In genomic region chr14:89544636-89545301, GRCh38 we compare ENCODE assay signal across 21 cellular contexts.
A peak's percentile ranks its signal among the peaks of the same experiment; 100 is the strongest.
DNase-seq lines count a peak whose midpoint lies in the region; ATAC-seq and TF ChIP-seq lines count a peak whose summit lies in the region.
"Had no signal": no experiment of that assay in that cellular context is flagged by ENCODE, and none has a peak within 500 bp of the region (broad histone marks: within the 10 kb centered on the region; RNA-seq: fewer than 3 reads in every experiment).

No MANE protein-coding gene starts in this region.

- H3K9me3 ChIP-seq in RWPE2 (ENCODE audit: severe bottlenecking): no peaks in the 10 kb centered on the region
- H3K9me3 ChIP-seq in thyroid gland: no peaks in the 10 kb centered on the region
- H3K9me3 ChIP-seq: mucosa of descending colon, right atrium auricular region had no signal

- peak; percentile 49 for ATAC-seq in activated CD4-positive, alpha-beta T cell treated with anti-CD3 and anti-CD28 coated beads for 36 hours
- ATAC-seq in RWPE2 (ENCODE audit: low read depth) (peak; percentile 97), foreskin keratinocyte (peak; percentile 94)
- ATAC-seq in activated CD8-positive, alpha-beta T cell treated with anti-CD3 and anti-CD28 coated beads, Interleukin-2, amount 10 ng/mL, durations not matched to agents 7 days and 5 days: no peak
- ATAC-seq: effector memory CD8-positive, alpha-beta T cell; left colon; mucosa of descending colon; stimulated activated naive B cell treated with anti-CD40 and anti-IgM and Interleukin-4, amounts not matched to agents 10 μg/mL and 1 μg/mL and 100 μg/mL, for 72 hours had no signal

- no peak for TF ChIP-seq POLR2A in thyroid gland (IDR thresholded peaks at IDR 0.05)

- H3K4me3 ChIP-seq in RWPE2 (ENCODE audit: severe bottlenecking) (no peak overlapping the region), thyroid gland (replicated peaks in 1 of 3) (no peak overlapping the region)
- H3K4me3 ChIP-seq: mucosa of descending colon, right atrium auricular region had no signal

- H3K27me3 Mint-ChIP-seq in activated CD4-positive, alpha-beta T cell treated with anti-CD3 and anti-CD28 coated beads for 36 hours: no peaks in the 10 kb centered on the region
- H3K27me3 Mint-ChIP-seq in nephron progenitor cell (ENCODE audit: low read depth, poor library complexity): peaks cover 3% of the 10 kb centered on the region
- H3K27me3 Mint-ChIP-seq in activated CD8-positive, alpha-beta T cell treated with anti-CD3 and anti-CD28 coated beads, Interleukin-2, amount 10 ng/mL, durations not matched to agents 7 days and 5 days (ENCODE audit: low read depth): no peaks in the 10 kb centered on the region
- H3K27me3 Mint-ChIP-seq: effector memory CD8-positive, alpha-beta T cell; stimulated activated naive B cell treated with anti-CD40 and anti-IgM and Interleukin-4, amounts not matched to agents 10 μg/mL and 1 μg/mL and 100 μg/mL, for 72 hours had no signal

- peaks cover 8% of the 10 kb centered on the region for H3K36me3 Mint-ChIP-seq in activated CD4-positive, alpha-beta T cell treated with anti-CD3 and anti-CD28 coated beads for 36 hours (ENCODE audit: low read depth)
- no peaks in the 10 kb centered on the region for H3K36me3 Mint-ChIP-seq in nephron progenitor cell (ENCODE audit: low read depth)
- peaks cover 12% of the 10 kb centered on the region for H3K36me3 Mint-ChIP-seq in activated CD8-positive, alpha-beta T cell treated with anti-CD3 and anti-CD28 coated beads, Interleukin-2, amount 10 ng/mL, durations not matched to agents 7 days and 5 days (ENCODE audit: low read depth)

- H3K27ac Mint-ChIP-seq in activated CD4-positive, alpha-beta T cell treated with anti-CD3 and anti-CD28 coated beads for 36 hours: no peak overlapping the region
- H3K27ac Mint-ChIP-seq in nephron progenitor cell: peak overlapping the region; percentile 19
- H3K27ac Mint-ChIP-seq in activated CD8-positive, alpha-beta T cell treated with anti-CD3 and anti-CD28 coated beads, Interleukin-2, amount 10 ng/mL, durations not matched to agents 7 days and 5 days: no peak overlapping the region
- H3K27ac Mint-ChIP-seq: stimulated activated naive B cell treated with anti-CD40 and anti-IgM and Interleukin-4, amounts not matched to agents 10 μg/mL and 1 μg/mL and 100 μg/mL, for 72 hours had no signal

- H3K4me1 ChIP-seq in RWPE2 (ENCODE audit: insufficient read depth, poor library complexity, severe bottlenecking) (peaks cover 21% of the 10 kb centered on the region), foreskin keratinocyte (peaks cover 5% of the 10 kb centered on the region), thyroid gland (no peaks in the 10 kb centered on the region)

- H3K27me3 ChIP-seq in RWPE2 (ENCODE audit: insufficient read depth, poor library complexity, severe bottlenecking): no peaks in the 10 kb centered on the region
- H3K27me3 ChIP-seq in foreskin keratinocyte: no peaks in the 10 kb centered on the region
- no peaks in the 10 kb centered on the region for H3K27me3 ChIP-seq in thyroid gland
- H3K27me3 ChIP-seq: right atrium auricular region had no signal

- 95 to 96% methylated on average over 6 of the region's 6 CpGs for WGBS in thyroid gland, 2 donors

- no peaks in the 10 kb centered on the region for H3K36me3 ChIP-seq in RWPE2 (ENCODE audit: low read depth)
- no peaks in the 10 kb centered on the region for H3K36me3 ChIP-seq in thyroid gland
- H3K36me3 ChIP-seq: right atrium auricular region had no signal

- peaks cover 2% of the 10 kb centered on the region for H3K9me3 Mint-ChIP-seq in activated CD4-positive, alpha-beta T cell treated with anti-CD3 and anti-CD28 coated beads for 36 hours (ENCODE audit: low read depth)
- no peaks in the 10 kb centered on the region for H3K9me3 Mint-ChIP-seq in nephron progenitor cell
- H3K9me3 Mint-ChIP-seq in activated CD8-positive, alpha-beta T cell treated with anti-CD3 and anti-CD28 coated beads, Interleukin-2, amount 10 ng/mL, durations not matched to agents 7 days and 5 days (ENCODE audit: insufficient read depth): no peaks in the 10 kb centered on the region
- H3K9me3 Mint-ChIP-seq: CD14-positive monocyte; effector memory CD8-positive, alpha-beta T cell; stimulated activated naive B cell treated with anti-CD40 and anti-IgM and Interleukin-4, amounts not matched to agents 10 μg/mL and 1 μg/mL and 100 μg/mL, for 72 hours had no signal

- POLR2A ChIA-PET in activated CD4-positive, alpha-beta T cell treated with anti-CD3 and anti-CD28 coated beads for 36 hours (lab: Charles Lee): interaction anchor here (0.6 kb wide), 1 partner anchor 71 kb away, joined by 3 read pairs; no protein-coding TSS in a partner anchor
- POLR2A ChIA-PET in activated CD8-positive, alpha-beta T cell treated with anti-CD3 and anti-CD28 coated beads, Interleukin-2, amount 10 ng/mL, durations not matched to agents 7 days and 5 days (lab: Charles Lee): no interaction called here

- H3K4me1 Mint-ChIP-seq in activated CD4-positive, alpha-beta T cell treated with anti-CD3 and anti-CD28 coated beads for 36 hours: peaks cover 47% of the 10 kb centered on the region
- peaks cover 17% of the 10 kb centered on the region for H3K4me1 Mint-ChIP-seq in nephron progenitor cell
- peaks cover 22% of the 10 kb centered on the region for H3K4me1 Mint-ChIP-seq in activated CD8-positive, alpha-beta T cell treated with anti-CD3 and anti-CD28 coated beads, Interleukin-2, amount 10 ng/mL, durations not matched to agents 7 days and 5 days (ENCODE audit: low read depth)

- intact Hi-C loops in activated CD4-positive, alpha-beta T cell treated with anti-CD3 and anti-CD28 coated beads for 36 hours (cut with DNase I, micrococcal nuclease): no loop called here
- intact Hi-C loops in thyroid gland (cut with DNase I): no loop called here

- H3K27ac ChIP-seq in RWPE2 (ENCODE audit: poor library complexity, severe bottlenecking) (peak overlapping the region; percentile 1), foreskin keratinocyte (no peak overlapping the region), thyroid gland (no peak overlapping the region)
- H3K27ac ChIP-seq: right atrium auricular region had no signal

- H3K4me3 Mint-ChIP-seq in activated CD4-positive, alpha-beta T cell treated with anti-CD3 and anti-CD28 coated beads for 36 hours: no peak overlapping the region
- H3K4me3 Mint-ChIP-seq in nephron progenitor cell: no peak overlapping the region
- no peak overlapping the region for H3K4me3 Mint-ChIP-seq in activated CD8-positive, alpha-beta T cell treated with anti-CD3 and anti-CD28 coated beads, Interleukin-2, amount 10 ng/mL, durations not matched to agents 7 days and 5 days
- H3K4me3 Mint-ChIP-seq: CD14-positive monocyte; effector memory CD8-positive, alpha-beta T cell; stimulated activated naive B cell treated with anti-CD40 and anti-IgM and Interleukin-4, amounts not matched to agents 10 μg/mL and 1 μg/mL and 100 μg/mL, for 72 hours had no signal

- no peak for DNase-seq in activated CD4-positive, alpha-beta T cell treated with anti-CD3 and anti-CD28 coated beads for 36 hours
- DNase-seq in activated CD4-positive, alpha-beta T cell treated with anti-CD3 and anti-CD28 coated beads, Interleukin-2, amount 50 U/mL, for 48 hours: no peak
- DNase-seq in RWPE2 (ENCODE audit: low spot score) (no peak), foreskin keratinocyte (peak; percentile 56 to 72), nephron progenitor cell (no peak), GM10266 (ENCODE audit: extremely low spot score) (no peak), thyroid gland (no peak)
- no peak for DNase-seq in activated CD8-positive, alpha-beta T cell treated with anti-CD3 and anti-CD28 coated beads, Interleukin-2, amount 10 ng/mL, durations not matched to agents 7 days and 5 days
- DNase-seq: activated effector memory CD4-positive, alpha-beta T cell treated with Interleukin-2 at 50 U/mL for 16 hours; anterior cingulate cortex; DMS79 treated with DMSO at 0.1 percent for 48 hours; effector memory CD8-positive, alpha-beta T cell; left colon; mucosa of descending colon; MV-4-11; NCI-H2081; NCI-H524 treated with DMSO at 0.1 percent for 48 hours; OCI-M1; stimulated activated naive B cell treated with anti-CD40 and anti-IgM and Interleukin-4, amounts not matched to agents 10 μg/mL and 1 μg/mL and 100 μg/mL, for 72 hours had no signal

- CTCF ChIA-PET in activated CD4-positive, alpha-beta T cell treated with anti-CD3 and anti-CD28 coated beads for 36 hours (lab: Charles Lee): interaction anchor here (1.2 kb wide), 2 partner anchors 18 to 44 kb away, joined by 3 read pairs; no protein-coding TSS in a partner anchor
- CTCF ChIA-PET in activated CD8-positive, alpha-beta T cell treated with anti-CD3 and anti-CD28 coated beads, Interleukin-2, amount 10 ng/mL, durations not matched to agents 7 days and 5 days (lab: Charles Lee): interaction anchor here (1.1 kb wide), 1 partner anchor 42 kb away, joined by 3 read pairs; no protein-coding TSS in a partner anchor

- TF ChIP-seq CTCF in RWPE2 (IDR thresholded peaks at IDR 0.05; ENCODE audit: poor library complexity, severe bottlenecking) (no peak), foreskin keratinocyte (conservative IDR thresholded peaks at IDR 0.05) (no peak), nephron progenitor cell (IDR thresholded peaks at IDR 0.05) (no peak), GM10266 (IDR thresholded peaks at IDR 0.05; ENCODE audit: control insufficient read depth, insufficient read depth, low read depth, missing control alignments) (no peak), thyroid gland (IDR thresholded peaks at IDR 0.05) (no peak)

Comparison
In these comparisons a context has a peak if more than half of its experiments do, and no peak if none do; other contexts are left out.
1. DNase-seq: peak in foreskin keratinocyte (2 of 2); none in activated CD4-positive, alpha-beta T cell treated with anti-CD3 and anti-CD28 coated beads for 36 hours (single experiment), activated CD4-positive, alpha-beta T cell treated with anti-CD3 and anti-CD28 coated beads, Interleukin-2, amount 50 U/mL, for 48 hours (0 of 2), RWPE2 (single experiment), nephron progenitor cell (single experiment), GM10266 (single experiment), thyroid gland (0 of 2) and activated CD8-positive, alpha-beta T cell treated with anti-CD3 and anti-CD28 coated beads, Interleukin-2, amount 10 ng/mL, durations not matched to agents 7 days and 5 days (single experiment).